In genomic region chr16:72008424-72009216, GRCh38 we compare ENCODE assay signal across 8 cellular contexts. TPM values are rescaled to one million over a fixed set of nuclear protein-coding genes. Genes with fewer than 3 reads are reported as not detected.
DNase-seq lines count a peak whose midpoint lies in the region; ATAC-seq and TF ChIP-seq lines count a peak whose summit lies in the region.

Gene DHODH, plus strand, starts transcription at chr16:72008744. Its CDS starts 21 bp downstream, at chr16:72008765.

- H3K79me2 ChIP-seq in DND-41 (ENCODE audit: insufficient read depth, low read length): peaks cover 21% of the 10 kb centered on the region

- H3K4me3 ChIP-seq in DND-41 (ENCODE audit: low read depth in 1 of 2, low read length in 2 of 2) (peak within 1 kb of the TSS; percentile 76 to 99), Peyer's patch (peak within 1 kb of the TSS; percentile 85 to 97 (median 92)), esophagus muscularis mucosa (peak within 1 kb of the TSS; percentile 82 to 99 (median 87))

- H2AFZ ChIP-seq in DND-41 (ENCODE audit: low read depth, low read length): peak within 1 kb of the TSS; percentile 100

- peak within 1 kb of the TSS; percentile 83 for H3K27ac ChIP-seq in DND-41 (ENCODE audit: low read length)
- peak within 1 kb of the TSS; percentile 68 for H3K27ac ChIP-seq in KOPT-K1 (ENCODE audit: low read depth, low read length, poor library complexity, severe bottlenecking)
- peak within 1 kb of the TSS; percentile 44 to 84 (median 54) for H3K27ac ChIP-seq in Peyer's patch
- H3K27ac ChIP-seq in esophagus muscularis mucosa (replicated peaks in 1 of 4): peak within 1 kb of the TSS; percentile 19 to 85 (median 70)

- no peaks in the 10 kb centered on the region for H3K27me3 ChIP-seq in DND-41 (ENCODE audit: insufficient read depth, low read length, poor library complexity)
- no peaks in the 10 kb centered on the region for H3K27me3 ChIP-seq in Peyer's patch
- H3K27me3 ChIP-seq in esophagus muscularis mucosa: no peaks in the 10 kb centered on the region

- peaks cover 18% of the 10 kb centered on the region for H3K4me1 Mint-ChIP-seq in activated T-cell treated with anti-CD3 and anti-CD28 coated beads, Interleukin-2, amount 50 U/mL, for 4 hours (ENCODE audit: low read depth)

- DNase-seq in DND-41: peak; percentile 99
- DNase-seq in Peyer's patch: peak; percentile 96 to 99 (median 98)
- peak; percentile 95 for DNase-seq in activated T-cell treated with anti-CD3 and anti-CD28 coated beads, Interleukin-2, amount 50 U/mL, for 4 hours
- DNase-seq in esophagus muscularis mucosa (ENCODE audit: extremely low spot score): peak; percentile 98
- DNase-seq in myocyte (ENCODE audit: low read depth): peak; percentile 98
- peak; percentile 97 to 98 for DNase-seq in stimulated activated CD8-positive, alpha-beta memory T cell treated with anti-CD3 and anti-CD28 coated beads, Interleukin-7, amount 100 ng/mL, for 4 hours (ENCODE audit: low read depth in 2 of 2)

- intact Hi-C loops in esophagus muscularis mucosa (cut with DNase I): no loop called here

- H4K20me1 ChIP-seq in DND-41 (ENCODE audit: insufficient read depth, low read length): no peaks in the 10 kb centered on the region

- H3K4me1 ChIP-seq in DND-41 (ENCODE audit: insufficient read depth, low read length) (peaks cover 16% of the 10 kb centered on the region), Peyer's patch (peaks cover 0 to 4% (median 0%) of the 10 kb centered on the region in 4 donors), esophagus muscularis mucosa (peaks cover 8 to 16% (median 10%) of the 10 kb centered on the region in 4 donors)

- WGBS in esophagus muscularis mucosa: under 1% methylated on average over 38 of the region's 57 CpGs

- H3K36me3 ChIP-seq in DND-41 (ENCODE audit: insufficient read depth, low read length): peaks cover 20% of the 10 kb centered on the region; the same call in 1 of the 2 replicates
- peaks cover 20% of the 10 kb centered on the region for H3K36me3 ChIP-seq in KOPT-K1 (ENCODE audit: insufficient read depth, low read length)
- H3K36me3 ChIP-seq in Peyer's patch: no peaks in the 10 kb centered on the region
- H3K36me3 ChIP-seq in esophagus muscularis mucosa: peaks cover 0 to 13% (median 6%) of the 10 kb centered on the region in 4 donors

- H3K9me3 ChIP-seq in DND-41 (ENCODE audit: insufficient read depth, low read length, severe bottlenecking) (no peaks in the 10 kb centered on the region), KOPT-K1 (ENCODE audit: insufficient read depth, low read length, poor library complexity, severe bottlenecking) (no peaks in the 10 kb centered on the region), Peyer's patch (no peaks in the 10 kb centered on the region), esophagus muscularis mucosa (no peaks in the 10 kb centered on the region)

- peak within 1 kb of the TSS; percentile 91 for H3K4me2 ChIP-seq in DND-41 (ENCODE audit: insufficient read depth, low read length)

- TF ChIP-seq CTCF in DND-41 (IDR thresholded peaks at IDR 0.05; ENCODE audit: borderline replicate concordance, extremely low read depth, low read length, poor library complexity, severe bottlenecking): peak; percentile 24
- peak in 3 of 6 experiments; percentile 4 to 15 (median 9) for TF ChIP-seq CTCF in Peyer's patch (IDR thresholded peaks at IDR 0.05)
- TF ChIP-seq CTCF in esophagus muscularis mucosa (IDR thresholded peaks at IDR 0.05): peak in 2 of 3 experiments; percentile 19 to 22

- H3K4me3 Mint-ChIP-seq in activated T-cell treated with anti-CD3 and anti-CD28 coated beads, Interleukin-2, amount 50 U/mL, for 4 hours: peak within 1 kb of the TSS; percentile 95

- H3K36me3 Mint-ChIP-seq in activated T-cell treated with anti-CD3 and anti-CD28 coated beads, Interleukin-2, amount 50 U/mL, for 4 hours (ENCODE audit: insufficient read depth): peaks cover 8% of the 10 kb centered on the region

- no peaks in the 10 kb centered on the region for H3K9me3 Mint-ChIP-seq in activated T-cell treated with anti-CD3 and anti-CD28 coated beads, Interleukin-2, amount 50 U/mL, for 4 hours

- TF ChIP-seq POLR2A in Peyer's patch (IDR thresholded peaks at IDR 0.05) (peak in 1 of 2 donors; percentile 33), esophagus muscularis mucosa (IDR thresholded peaks at IDR 0.05; ENCODE audit: low read depth) (peak; percentile 22)

- peaks cover 2% of the 10 kb centered on the region for H3K27me3 Mint-ChIP-seq in activated T-cell treated with anti-CD3 and anti-CD28 coated beads, Interleukin-2, amount 50 U/mL, for 4 hours (ENCODE audit: low read depth)

- ATAC-seq in DND-41 (ENCODE audit: insufficient read depth, low read depth) (peak; percentile 98), GM21825 (IDR thresholded peaks at IDR 0.05; ENCODE audit: unreplicated experiment) (peak; percentile 100)
- peak; percentile 99 for ATAC-seq in activated T-cell treated with anti-CD3 and anti-CD28 coated beads, Interleukin-2, amount 50 U/mL, for 4 hours

- peak within 1 kb of the TSS; percentile 75 for H3K9ac ChIP-seq in DND-41 (ENCODE audit: low read depth, low read length)

- no peak for TF ChIP-seq EP300 in esophagus muscularis mucosa (IDR thresholded peaks at IDR 0.05)

RNA-seq across cellular contexts. Expression of gene DHODH, which starts in this region (rescaled TPM):
- total RNA-seq in Peyer's patch (1 to 10 TPM in 3 of 4 donors, under 1 TPM in 1; 0.88 to 8.9 (median 5.8) TPM), esophagus muscularis mucosa (1 to 10 TPM; 3.3 to 6.8 (median 4.7) TPM), myocyte (4.2 and 6.0 TPM in 2 replicates)
- 10 to 100 TPM; 33.4 to 39.0 (median 35.8) TPM for total RNA-seq in activated T-cell treated with anti-CD3 and anti-CD28 coated beads, Interleukin-2, amount 50 U/mL, for 4 hours
- 5.1 TPM for polyA plus RNA-seq in myocyte (2012)

Comparison
In these comparisons a context has a peak if more than half of its experiments do, and no peak if none do; other contexts are left out.
1. Peak in every context shown above with its lines: DNase-seq, ATAC-seq, H3K4me3 ChIP-seq and H3K27ac ChIP-seq.